10 cellular contexts compared by ENCODE assay signal in genomic region chr22:35541254-35541748, GRCh38. TPM values are rescaled to one million over a fixed set of nuclear protein-coding genes. Genes with fewer than 3 reads are reported as not detected.
DNase-seq lines count a peak whose midpoint lies in the region; ATAC-seq, FAIRE-seq and TF ChIP-seq lines count a peak whose summit lies in the region.
"Had no signal": no experiment of that assay in that cellular context is flagged by ENCODE, and none has a peak within 500 bp of the region (broad histone marks: within the 10 kb centered on the region; RNA-seq: fewer than 3 reads in every experiment).

No MANE protein-coding gene starts in this region.

- H3K4me1 Mint-ChIP-seq in CD4-positive, CD25-positive, alpha-beta regulatory T cell, result peaks cover 0 to 20% (median 4%) of the 10 kb centered on the region in 4 donors

- H3K36me3 ChIP-seq in CD4-positive, CD25-positive, alpha-beta regulatory T cell (ENCODE audit: control insufficient read depth, insufficient read depth, low read length), result no peaks in the 10 kb centered on the region
- H3K36me3 ChIP-seq in MM.1S (replicated peaks; ENCODE audit: insufficient read depth, low read length) (no peaks in the 10 kb centered on the region), left ventricle myocardium inferior (no peaks in the 10 kb centered on the region), pancreas (no peaks in the 10 kb centered on the region)

- H3K4me3 Mint-ChIP-seq in CD4-positive, CD25-positive, alpha-beta regulatory T cell, result peak overlapping the region; percentile 19 to 68 (median 42)

- TF ChIP-seq CTCF in MM.1S (IDR thresholded peaks at IDR 0.05; ENCODE audit: low read length) (no peak), left ventricle myocardium inferior (IDR thresholded peaks at IDR 0.05; ENCODE audit: borderline replicate concordance) (no peak), pancreas (IDR thresholded peaks at IDR 0.05) (no peak)

- H3K36me3 Mint-ChIP-seq in CD4-positive, CD25-positive, alpha-beta regulatory T cell, result no peaks in the 10 kb centered on the region

- no peak for ATAC-seq in CD4-positive, CD25-positive, alpha-beta regulatory T cell (ENCODE audit: low read depth in 2 of 2)
- ATAC-seq in pancreas, result peak in 3 of 4 donors; percentile 27 to 60 (median 44)
- ATAC-seq in HG03354 (IDR thresholded peaks at IDR 0.05; ENCODE audit: poor library complexity, severe bottlenecking, unreplicated experiment), result no peak
- no peak for ATAC-seq in GM18909 (IDR thresholded peaks at IDR 0.05; ENCODE audit: poor library complexity, unreplicated experiment)

- H3K27me3 Mint-ChIP-seq in CD4-positive, CD25-positive, alpha-beta regulatory T cell, result peaks cover 31% of the 10 kb centered on the region

- H3K27ac Mint-ChIP-seq in CD4-positive, CD25-positive, alpha-beta regulatory T cell, result no peak overlapping the region

- peaks cover 16% of the 10 kb centered on the region for H3K27me3 ChIP-seq in CD4-positive, CD25-positive, alpha-beta regulatory T cell (ENCODE audit: control insufficient read depth, insufficient read depth, low read length)
- H3K27me3 ChIP-seq in MM.1S (replicated peaks; ENCODE audit: insufficient read depth, low read length) (peaks cover 57% of the 10 kb centered on the region), left ventricle myocardium inferior (ENCODE audit: low read depth) (peaks cover 24% of the 10 kb centered on the region), pancreas (no peaks in the 10 kb centered on the region)

- no peaks in the 10 kb centered on the region for H3K79me2 ChIP-seq in MM.1S (ENCODE audit: low read length)

- no peak for DNase-seq in CD4-positive, CD25-positive, alpha-beta regulatory T cell
- DNase-seq in MM.1S (no peak), left ventricle myocardium inferior (no peak), pancreas (peak in 5 of 6 donors; percentile 19 to 79 (median 54)), NCI-H128 (lab: John Stamatoyannopoulos, UW; ENCODE audit: unreplicated experiment) (no peak), RCC 7860 (ENCODE audit: low spot score) (no peak)
- DNase-seq: effector CD8-positive, alpha-beta T cell; NCI-H446 treated with DMSO at 0.1 percent for 48 hours had no signal

- peaks cover 18% of the 10 kb centered on the region for H3K4me1 ChIP-seq in CD4-positive, CD25-positive, alpha-beta regulatory T cell (ENCODE audit: control insufficient read depth, insufficient read depth, low read length, poor library complexity, severe bottlenecking)
- H3K4me1 ChIP-seq in MM.1S (ENCODE audit: low read length) (peaks cover 16% of the 10 kb centered on the region), left ventricle myocardium inferior (peaks cover 50% of the 10 kb centered on the region), pancreas (peaks cover 0 to 8% (median 0%) of the 10 kb centered on the region in 3 donors)

- no peaks in the 10 kb centered on the region for H3K9me3 ChIP-seq in CD4-positive, CD25-positive, alpha-beta regulatory T cell (ENCODE audit: control insufficient read depth in 2 of 2, low read length in 2 of 2)
- no peaks in the 10 kb centered on the region for H3K9me3 ChIP-seq in MM.1S (replicated peaks; ENCODE audit: insufficient read depth, low read length)
- H3K9me3 ChIP-seq in left ventricle myocardium inferior (replicated peaks), result no peaks in the 10 kb centered on the region
- H3K9me3 ChIP-seq in pancreas, result no peaks in the 10 kb centered on the region

- WGBS in pancreas, 2 donors, result 5 to 11% methylated on average over 13 to 28 of the region's 28 CpGs

- H3K27ac ChIP-seq in CD4-positive, CD25-positive, alpha-beta regulatory T cell (ENCODE audit: insufficient read depth, low read length, poor library complexity, severe bottlenecking), result no peak overlapping the region
- H3K27ac ChIP-seq in MM.1S (ENCODE audit: low read length), result no peak overlapping the region
- peak overlapping the region; percentile 76 for H3K27ac ChIP-seq in left ventricle myocardium inferior (replicated peaks)
- H3K27ac ChIP-seq in pancreas, result no peak overlapping the region

- no peaks in the 10 kb centered on the region for H4K20me1 ChIP-seq in MM.1S (ENCODE audit: insufficient read depth, low read length)

- 0 out of 2 replicates have a peak overlapping the region, but pooled peaks have one; percentile 6 for H3K4me2 ChIP-seq in MM.1S (ENCODE audit: low read depth, low read length)

- intact Hi-C loops in left ventricle myocardium inferior (cut with micrococcal nuclease) (no loop called here), pancreas (cut with DNase I) (no loop called here)

- no peak overlapping the region for H2AFZ ChIP-seq in MM.1S (ENCODE audit: low read length)

- H3F3A ChIP-seq in MM.1S (ENCODE audit: insufficient read depth, low read length), result peaks cover 8% of the 10 kb centered on the region

- H3K9me3 Mint-ChIP-seq in CD4-positive, CD25-positive, alpha-beta regulatory T cell, result peaks cover 0 to 2% (median 0%) of the 10 kb centered on the region in 7 donors

- no peak overlapping the region for H3K4me3 ChIP-seq in CD4-positive, CD25-positive, alpha-beta regulatory T cell (ENCODE audit: low read depth, low read length)
- H3K4me3 ChIP-seq in MM.1S (ENCODE audit: low read length) (no peak overlapping the region), left ventricle myocardium inferior (peak overlapping the region; percentile 71), pancreas (peak overlapping the region in 3 of 4 donors; percentile 16 to 56 (median 44))

- H3K9ac ChIP-seq in MM.1S (ENCODE audit: low read length), result no peak overlapping the region

- no peaks in the 10 kb centered on the region for H3K9me2 ChIP-seq in MM.1S (replicated peaks; ENCODE audit: insufficient read depth, low read length)

- FAIRE-seq in pancreas (lab: Jason Lieb, UNC) (no peak), RCC 7860 (lab: Jason Lieb, UNC) (no peak)

RNA-seq across cellular contexts. Expression of gene RASD2, which starts 0.7 kb away (rescaled TPM):
- 1.0 TPM for total RNA-seq in CD4-positive, CD25-positive, alpha-beta regulatory T cell
- under 1 TPM in 1 of 4 donors, not detected in 3; 0.06 TPM for polyA plus RNA-seq in CD4-positive, CD25-positive, alpha-beta regulatory T cell
- total RNA-seq in left ventricle myocardium inferior (5.0 TPM), pancreas (1 to 10 TPM in 1 of 6 donors, under 1 TPM in 5; 0.28 to 1.1 (median 0.54) TPM)
- polyA plus RNA-seq in pancreas, result 1 to 10 TPM in 1 of 2 donors, under 1 TPM in 1; 0.57 to 1.4 TPM

Comparison
In these comparisons a context has a peak if more than half of its experiments do, and no peak if none do; other contexts are left out.
1. ATAC-seq: peak in pancreas (3 of 4); none in CD4-positive, CD25-positive, alpha-beta regulatory T cell (0 of 2), HG03354 (single experiment) and GM18909 (single experiment).
2. DNase-seq: peak in pancreas (5 of 6); none in CD4-positive, CD25-positive, alpha-beta regulatory T cell (0 of 3), MM.1S (single experiment), left ventricle myocardium inferior (single experiment), NCI-H128 (single experiment) and RCC 7860 (single experiment).
3. H3K4me3 ChIP-seq: peak in left ventricle myocardium inferior (single experiment) and pancreas (3 of 4); none in CD4-positive, CD25-positive, alpha-beta regulatory T cell (single experiment) and MM.1S (single experiment).